8 cellular contexts compared by ENCODE assay signal in the genomic region with DNA sequence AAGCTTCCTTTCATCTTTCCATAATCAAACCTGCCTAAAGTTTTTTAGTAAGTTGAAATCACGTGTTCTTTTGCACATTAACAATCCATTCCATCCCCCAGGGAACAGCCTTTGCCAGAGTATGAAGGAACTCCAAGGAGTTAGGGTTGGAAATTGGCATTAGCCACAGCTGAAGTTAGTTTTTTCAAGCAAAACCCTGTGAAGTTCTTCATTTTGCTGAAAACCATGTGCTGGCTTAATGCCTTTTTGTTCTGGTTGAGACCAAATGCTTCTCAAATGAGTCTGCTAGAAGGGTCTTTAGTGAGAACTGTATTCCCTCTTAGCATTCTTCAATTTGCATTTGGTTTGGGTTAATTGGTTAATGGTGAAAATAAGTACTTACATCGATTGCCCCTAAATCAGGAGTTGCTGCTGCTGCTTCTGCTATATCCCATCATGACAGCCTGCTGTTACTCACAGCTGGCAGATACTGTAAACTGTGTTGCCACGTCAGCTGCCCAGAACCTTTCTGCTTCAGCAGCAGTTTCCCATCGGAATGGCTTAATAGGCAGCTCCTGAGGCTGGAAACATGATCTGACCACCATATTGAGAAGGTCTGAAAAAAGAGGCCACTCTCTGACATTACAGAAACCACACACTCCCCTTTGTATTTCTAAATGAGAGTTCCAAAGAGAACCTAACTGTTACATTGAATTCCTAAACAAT. TPM values are rescaled to one million over a fixed set of nuclear protein-coding genes. Genes with fewer than 3 reads are reported as not detected.
A peak's percentile ranks its signal among the peaks of the same experiment; 100 is the strongest.
DNase-seq lines count a peak whose midpoint lies in the region; ATAC-seq and TF ChIP-seq lines count a peak whose summit lies in the region.

No MANE protein-coding gene starts in this region.

- H3K4me3 ChIP-seq in epithelial cell of esophagus (ENCODE audit: low read length): no peak overlapping the region

- ATAC-seq in GM21515 (IDR thresholded peaks at IDR 0.05; ENCODE audit: unreplicated experiment) (no peak), HG02970 (IDR thresholded peaks at IDR 0.05; ENCODE audit: low FRiP score, unreplicated experiment) (no peak)

- peaks cover 27% of the 10 kb centered on the region for H3K4me1 Mint-ChIP-seq in nephron

- H3K27ac Mint-ChIP-seq in nephron: peak overlapping the region; percentile 38 to 80 (median 80)

- TF ChIP-seq CTCF in epithelial cell of esophagus (IDR thresholded peaks at IDR 0.05; ENCODE audit: insufficient read depth, low read depth, low read length, missing control alignments) (no peak), nephron (IDR thresholded peaks at IDR 0.05; ENCODE audit: unreplicated experiment in 3 of 3) (no peak)

- H3K27me3 Mint-ChIP-seq in nephron (ENCODE audit: low read depth): no peaks in the 10 kb centered on the region

- DNase-seq in DMS 273 treated with DMSO at 0.1 percent for 48 hours (lab: John Stamatoyannopoulos, UW): peak; percentile 90
- peak; percentile 1 for DNase-seq in NCI-H748 treated with DMSO at 0.1 percent for 48 hours (lab: John Stamatoyannopoulos, UW)
- peak; percentile 94 for DNase-seq in epithelial cell of esophagus (ENCODE audit: low read depth)
- DNase-seq in GM19238 (ENCODE audit: insufficient read length, low spot score): no peak
- no peak for DNase-seq in ureter (ENCODE audit: low spot score)

- peaks cover 3% of the 10 kb centered on the region for H3K36me3 Mint-ChIP-seq in nephron (ENCODE audit: low read depth)

- peaks cover 11% of the 10 kb centered on the region for H3K9me3 Mint-ChIP-seq in nephron

- H3K4me3 Mint-ChIP-seq in nephron: peak overlapping the region; percentile 35 to 76 (median 75)

RNA-seq across cellular contexts. Expression of a gene that starts 14.1 kb away (rescaled TPM):
- 2.6 TPM for total RNA-seq in ureter

Comparison
In these comparisons a context has a peak if more than half of its experiments do, and no peak if none do; other contexts are left out.
1. DNase-seq: peak in DMS 273 treated with DMSO at 0.1 percent for 48 hours (single experiment), NCI-H748 treated with DMSO at 0.1 percent for 48 hours (single experiment) and epithelial cell of esophagus (single experiment); none in GM19238 (single experiment) and ureter (single experiment).